ENCODE assay signal across 9 cellular contexts in the genomic region with DNA sequence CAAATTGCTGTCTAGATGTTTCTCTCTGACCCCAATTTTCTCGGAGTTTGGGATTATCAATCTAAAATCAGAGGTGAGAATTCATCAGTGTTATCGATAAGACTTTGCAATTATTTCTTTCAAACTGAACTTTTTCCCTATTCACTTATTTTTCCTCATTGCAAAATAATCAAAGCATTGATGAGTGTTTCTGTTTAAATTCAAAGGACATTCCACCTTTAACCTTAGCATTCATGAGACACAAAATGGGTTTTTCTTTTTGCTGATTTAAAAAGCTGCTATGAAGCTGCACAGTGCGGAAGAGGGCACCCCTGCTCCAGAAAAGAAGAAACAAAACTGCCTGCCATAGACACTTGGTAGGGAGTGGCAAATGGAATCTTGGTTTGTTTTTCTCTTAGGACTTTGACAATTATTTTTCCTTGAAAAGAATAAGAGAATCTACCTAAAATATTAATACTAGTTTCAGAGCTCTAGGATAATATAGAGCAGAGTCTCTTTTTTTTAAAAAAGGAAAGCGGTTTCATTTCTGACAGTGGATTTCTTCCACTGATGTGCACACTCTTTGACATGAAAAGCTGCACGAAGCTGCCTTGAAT.
A peak's percentile ranks its signal among the peaks of the same experiment; 100 is the strongest.
DNase-seq lines count a peak whose midpoint lies in the region; ATAC-seq and TF ChIP-seq lines count a peak whose summit lies in the region.
"Had no signal": no experiment of that assay in that cellular context is flagged by ENCODE, and none has a peak within 500 bp of the region (broad histone marks: within the 10 kb centered on the region; RNA-seq: fewer than 3 reads in every experiment).

No MANE protein-coding gene starts in this region.

- H3K36me3 ChIP-seq in SJCRH30 (no peaks in the 10 kb centered on the region), endodermal cell (ENCODE audit: control insufficient read depth, insufficient read depth, low read length) (no peaks in the 10 kb centered on the region), Karpas-422 (ENCODE audit: insufficient read depth, low read length) (no peaks in the 10 kb centered on the region)

- DNase-seq in activated T-cell treated with anti-CD3 and anti-CD28 coated beads, Interleukin-2, amount 50 U/mL, for 4 hours, result no peak
- DNase-seq in activated T-cell treated with anti-CD3 and anti-CD28 coated beads, Interleukin-2, amount 50 U/mL, for 48 hours, result no peak
- DNase-seq in SJCRH30 (no peak), endodermal cell (peak; percentile 15), SHP77 treated with DMSO at 0.1 percent for 48 hours (lab: John Stamatoyannopoulos, UW) (no peak), SIG-M5 (lab: John Stamatoyannopoulos, UW) (no peak), Karpas-422 (no peak)
- DNase-seq: activated B cell treated with CpG ODN at 0.5 μM for 24 hours had no signal

- H3K4me1 Mint-ChIP-seq in activated T-cell treated with anti-CD3 and anti-CD28 coated beads, Interleukin-2, amount 50 U/mL, for 4 hours (ENCODE audit: low read depth), result peaks cover 17% of the 10 kb centered on the region
- peaks cover 40% of the 10 kb centered on the region for H3K4me1 Mint-ChIP-seq in endodermal cell
- H3K4me1 Mint-ChIP-seq in stimulated activated memory B cell treated with anti-CD40 and anti-IgM and Interleukin-4, amounts not matched to agents 10 μg/mL and 1 μg/mL and 100 μg/mL, for 72 hours, result peaks cover 8% of the 10 kb centered on the region

- no peaks in the 10 kb centered on the region for H3K27me3 Mint-ChIP-seq in activated T-cell treated with anti-CD3 and anti-CD28 coated beads, Interleukin-2, amount 50 U/mL, for 4 hours (ENCODE audit: low read depth)
- H3K27me3 Mint-ChIP-seq in endodermal cell (ENCODE audit: insufficient read depth), result peaks cover 9% of the 10 kb centered on the region
- H3K27me3 Mint-ChIP-seq in stimulated activated memory B cell treated with anti-CD40 and anti-IgM and Interleukin-4, amounts not matched to agents 10 μg/mL and 1 μg/mL and 100 μg/mL, for 72 hours, result no peaks in the 10 kb centered on the region

- no peak for TF ChIP-seq CTCF in endodermal cell (conservative IDR thresholded peaks at IDR 0.05)

- H3K27ac ChIP-seq in SJCRH30 (peak overlapping the region; percentile 34), endodermal cell (ENCODE audit: low read depth, low read length) (no peak overlapping the region), Karpas-422 (ENCODE audit: low read length) (no peak overlapping the region)

- H3K9me3 Mint-ChIP-seq in activated T-cell treated with anti-CD3 and anti-CD28 coated beads, Interleukin-2, amount 50 U/mL, for 4 hours, result no peaks in the 10 kb centered on the region
- H3K9me3 Mint-ChIP-seq in endodermal cell, result no peaks in the 10 kb centered on the region
- H3K9me3 Mint-ChIP-seq in stimulated activated memory B cell treated with anti-CD40 and anti-IgM and Interleukin-4, amounts not matched to agents 10 μg/mL and 1 μg/mL and 100 μg/mL, for 72 hours, result no peaks in the 10 kb centered on the region
- H3K9me3 Mint-ChIP-seq: activated B cell treated with CpG ODN at 0.5 μM for 24 hours had no signal

- peak overlapping the region; percentile 53 for H3K4me3 Mint-ChIP-seq in activated T-cell treated with anti-CD3 and anti-CD28 coated beads, Interleukin-2, amount 50 U/mL, for 4 hours
- H3K4me3 Mint-ChIP-seq in endodermal cell, result no peak overlapping the region
- no peak overlapping the region for H3K4me3 Mint-ChIP-seq in stimulated activated memory B cell treated with anti-CD40 and anti-IgM and Interleukin-4, amounts not matched to agents 10 μg/mL and 1 μg/mL and 100 μg/mL, for 72 hours
- H3K4me3 Mint-ChIP-seq: activated B cell treated with CpG ODN at 0.5 μM for 24 hours had no signal

- no peaks in the 10 kb centered on the region for H3K79me2 ChIP-seq in Karpas-422 (ENCODE audit: low read length)

- H3K9me3 ChIP-seq in SJCRH30 (replicated peaks) (no peaks in the 10 kb centered on the region), endodermal cell (ENCODE audit: control insufficient read depth, low read length) (no peaks in the 10 kb centered on the region), Karpas-422 (ENCODE audit: low read length) (no peaks in the 10 kb centered on the region)

- no peak for ATAC-seq in activated T-cell treated with anti-CD3 and anti-CD28 coated beads, Interleukin-2, amount 50 U/mL, for 4 hours
- no peak for ATAC-seq in stimulated activated memory B cell treated with anti-CD40 and anti-IgM and Interleukin-4, amounts not matched to agents 10 μg/mL and 1 μg/mL and 100 μg/mL, for 72 hours

- no peaks in the 10 kb centered on the region for H3K27me3 ChIP-seq in SJCRH30
- H3K27me3 ChIP-seq in endodermal cell (ENCODE audit: control insufficient read depth, insufficient read depth, low read length, poor library complexity, severe bottlenecking), result no peaks in the 10 kb centered on the region
- H3K27me3 ChIP-seq in Karpas-422 (ENCODE audit: low read length), result no peaks in the 10 kb centered on the region

- H3K4me1 ChIP-seq in SJCRH30 (peaks cover 9% of the 10 kb centered on the region), endodermal cell (ENCODE audit: control insufficient read depth, insufficient read depth, low read length) (peaks cover 12% of the 10 kb centered on the region), Karpas-422 (ENCODE audit: low read length) (no peaks in the 10 kb centered on the region)

- no peaks in the 10 kb centered on the region for H3K36me3 Mint-ChIP-seq in activated T-cell treated with anti-CD3 and anti-CD28 coated beads, Interleukin-2, amount 50 U/mL, for 4 hours (ENCODE audit: insufficient read depth)
- H3K36me3 Mint-ChIP-seq in endodermal cell (ENCODE audit: low read depth), result no peaks in the 10 kb centered on the region
- H3K36me3 Mint-ChIP-seq in stimulated activated memory B cell treated with anti-CD40 and anti-IgM and Interleukin-4, amounts not matched to agents 10 μg/mL and 1 μg/mL and 100 μg/mL, for 72 hours, result no peaks in the 10 kb centered on the region

- H4K20me1 ChIP-seq in Karpas-422 (ENCODE audit: insufficient read depth, low read depth, low read length), result no peaks in the 10 kb centered on the region

- WGBS in endodermal cell (ENCODE audit: insufficient coverage in 1 of 2, insufficient read length in 1 of 2), 2 experiments, result 86 to 94% methylated on average over 5 of the region's 5 CpGs

- H3K9ac ChIP-seq in endodermal cell (ENCODE audit: extremely low read depth, low read length, poor library complexity, severe bottlenecking) (no peak overlapping the region), Karpas-422 (ENCODE audit: low read length) (no peak overlapping the region)

- H2AFZ ChIP-seq in Karpas-422 (ENCODE audit: low read length), result no peak overlapping the region

- no peak overlapping the region for H3K4me3 ChIP-seq in SJCRH30
- H3K4me3 ChIP-seq in endodermal cell (ENCODE audit: low read length), result no peak overlapping the region
- H3K4me3 ChIP-seq in Karpas-422 (ENCODE audit: low read length), result no peak overlapping the region

- H3K9me2 ChIP-seq in Karpas-422 (replicated peaks; ENCODE audit: insufficient read depth, low read length), result no peaks in the 10 kb centered on the region

- no peak overlapping the region for H3K4me2 ChIP-seq in Karpas-422 (ENCODE audit: low read depth, low read length, poor library complexity, severe bottlenecking)

- H3K27ac Mint-ChIP-seq in endodermal cell, result no peak overlapping the region
- peak overlapping the region; percentile 17 for H3K27ac Mint-ChIP-seq in stimulated activated memory B cell treated with anti-CD40 and anti-IgM and Interleukin-4, amounts not matched to agents 10 μg/mL and 1 μg/mL and 100 μg/mL, for 72 hours
- H3K27ac Mint-ChIP-seq: activated B cell treated with CpG ODN at 0.5 μM for 24 hours had no signal
